Comparison of ENCODE assay signal across 8 cellular contexts in the genomic region with DNA sequence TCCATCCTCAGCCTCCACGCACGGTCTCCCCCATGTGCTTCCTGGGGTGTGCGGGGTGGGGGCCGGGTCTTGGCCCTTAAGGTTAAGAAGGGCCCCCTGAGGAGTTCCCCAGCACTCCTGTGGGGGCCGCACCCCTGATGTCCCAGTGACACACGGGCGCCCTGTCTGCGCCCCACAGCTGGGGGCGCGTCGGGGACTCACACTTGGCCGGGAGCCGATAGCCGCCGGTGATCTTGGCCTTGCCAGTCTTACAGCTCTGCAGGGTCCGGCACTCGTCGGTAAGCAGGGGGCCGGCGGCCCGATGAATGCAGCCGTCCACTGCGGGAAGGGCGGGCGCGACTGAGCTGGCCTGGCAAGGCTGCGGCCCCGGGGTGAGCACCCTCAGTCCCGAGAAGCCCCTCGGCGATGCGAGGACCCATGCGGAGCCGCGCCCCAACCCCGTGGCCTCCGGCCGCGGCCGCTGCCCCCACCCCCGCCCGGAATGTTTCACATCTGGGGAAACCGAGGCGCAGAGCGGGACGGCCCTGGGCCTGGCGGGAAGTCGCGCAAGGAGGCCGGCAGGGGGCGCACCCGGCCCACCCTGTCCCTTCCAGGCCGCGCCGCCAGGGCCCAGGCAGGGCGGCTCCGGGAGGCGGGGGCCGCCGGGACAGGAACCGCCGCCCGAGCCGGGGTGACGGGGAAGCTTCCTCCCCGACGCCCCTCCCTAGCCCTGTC. TPM values are rescaled to one million over a fixed set of nuclear protein-coding genes. Genes with fewer than 3 reads are reported as not detected.
DNase-seq lines count a peak whose midpoint lies in the region; ATAC-seq lines count a peak whose summit lies in the region.

No MANE protein-coding gene starts in this region.

- H3K23ac ChIP-seq in mesenchymal stem cell (ENCODE audit: low read length in 2 of 2), result peak overlapping the region in 1 of 2 experiments; percentile 28

- peak overlapping the region in 1 of 2 experiments; percentile 63 for H3K18ac ChIP-seq in mesenchymal stem cell (ENCODE audit: low read depth in 1 of 2, low read length in 2 of 2)

- peaks cover 16% of the 10 kb centered on the region for H3K79me1 ChIP-seq in mesenchymal stem cell (replicated peaks; ENCODE audit: low read length, poor library complexity, severe bottlenecking)

- peak; percentile 35 for ATAC-seq in HG03442 (IDR thresholded peaks at IDR 0.05; ENCODE audit: unreplicated experiment)

- H3K9me3 ChIP-seq in effector memory CD4-positive, alpha-beta T cell (ENCODE audit: control insufficient read depth, low read length), result no peaks in the 10 kb centered on the region
- no peaks in the 10 kb centered on the region for H3K9me3 ChIP-seq in mesenchymal stem cell (ENCODE audit: control insufficient read depth, low read length)

- H2BK12ac ChIP-seq in mesenchymal stem cell (ENCODE audit: low read length in 2 of 2), result no peak overlapping the region

- peak overlapping the region; percentile 62 for H3K4me2 ChIP-seq in mesenchymal stem cell (ENCODE audit: low read length, poor library complexity, severe bottlenecking)

- peak overlapping the region; percentile 70 for H3K9ac ChIP-seq in mesenchymal stem cell (ENCODE audit: low read length)

- H2BK120ac ChIP-seq in mesenchymal stem cell (ENCODE audit: low read depth, low read length), result no peak overlapping the region

- no peaks in the 10 kb centered on the region for H3K27me3 ChIP-seq in effector memory CD4-positive, alpha-beta T cell (replicated peaks; ENCODE audit: control insufficient read depth, insufficient read depth, low read length, poor library complexity, severe bottlenecking)
- H3K27me3 ChIP-seq in mesenchymal stem cell (ENCODE audit: control insufficient read depth in 1 of 2, insufficient read depth in 1 of 2, low read length in 2 of 2), result peaks cover 0 to 9% of the 10 kb centered on the region in 2 experiments

- no peak overlapping the region for H2BK5ac ChIP-seq in mesenchymal stem cell (ENCODE audit: low read depth, low read length, poor library complexity, severe bottlenecking)

- peaks cover 31% of the 10 kb centered on the region for H3K36me3 ChIP-seq in effector memory CD4-positive, alpha-beta T cell (ENCODE audit: control insufficient read depth, insufficient read depth, low read length)
- peaks cover 29 to 44% of the 10 kb centered on the region in 2 experiments for H3K36me3 ChIP-seq in mesenchymal stem cell (ENCODE audit: control insufficient read depth in 1 of 2, insufficient read depth in 2 of 2, low read depth in 1 of 2, low read length in 2 of 2)

- peaks cover 15% of the 10 kb centered on the region for H3K4me1 ChIP-seq in effector memory CD4-positive, alpha-beta T cell (ENCODE audit: control insufficient read depth, insufficient read depth, low read length, poor library complexity, severe bottlenecking)
- H3K4me1 ChIP-seq in mesenchymal stem cell (ENCODE audit: control insufficient read depth, insufficient read depth, low read depth, low read length), result peaks cover 58% of the 10 kb centered on the region

- H3K4ac ChIP-seq in mesenchymal stem cell (ENCODE audit: low read depth in 1 of 2, low read length in 2 of 2), result no peak overlapping the region

- no peak overlapping the region for H4K91ac ChIP-seq in mesenchymal stem cell (ENCODE audit: low read length)

- H3K27ac ChIP-seq in effector memory CD4-positive, alpha-beta T cell (ENCODE audit: insufficient read depth, low read length, poor library complexity, severe bottlenecking), result no peak overlapping the region
- no peak overlapping the region for H3K27ac ChIP-seq in mesenchymal stem cell (ENCODE audit: low read length, poor library complexity, severe bottlenecking)

- WGBS in mesenchymal stem cell, result 3% methylated on average over 63 of the region's 67 CpGs

- H3K14ac ChIP-seq in mesenchymal stem cell (ENCODE audit: low read length in 2 of 2), result no peak overlapping the region

- H4K8ac ChIP-seq in mesenchymal stem cell (ENCODE audit: low read length), result peak overlapping the region; percentile 56

- H2AFZ ChIP-seq in mesenchymal stem cell (ENCODE audit: low read depth, low read length), result no peak overlapping the region

- peak overlapping the region; percentile 45 for H2BK15ac ChIP-seq in mesenchymal stem cell (ENCODE audit: low read depth, poor library complexity, severe bottlenecking)

- H2AK5ac ChIP-seq in mesenchymal stem cell (ENCODE audit: low read length, severe bottlenecking), result no peak overlapping the region

- DNase-seq in EL (peak; percentile 66), mesenchymal stem cell (peak; percentile 67), RPMI8226 (no peak), SKM-1 (lab: John Stamatoyannopoulos, UW; ENCODE audit: unreplicated experiment) (no peak)
- peak; percentile 53 to 55 (median 54) for DNase-seq in activated CD8-positive, alpha-beta memory T cell treated with anti-CD3 and anti-CD28 coated beads for 48 hours (ENCODE audit: low read depth in 2 of 3, low spot score in 2 of 3)
- peak; percentile 57 to 67 (median 58) for DNase-seq in effector memory CD4-positive, alpha-beta T cell
- peak; percentile 52 for DNase-seq in stimulated activated CD8-positive, alpha-beta memory T cell treated with anti-CD3 and anti-CD28 coated beads, Interleukin-15, amount 100 ng/mL, for 24 hours (ENCODE audit: low read depth)

- H3K4me3 ChIP-seq in effector memory CD4-positive, alpha-beta T cell (ENCODE audit: insufficient read depth, low read depth, low read length, poor library complexity, severe bottlenecking), result peak overlapping the region; percentile 48
- peak overlapping the region; percentile 45 to 70 for H3K4me3 ChIP-seq in mesenchymal stem cell (ENCODE audit: insufficient read depth in 1 of 2, low read depth in 1 of 2, low read length in 2 of 2)

RNA-seq across cellular contexts. Expression of a gene that starts 13.9 kb away (rescaled TPM):
- polyA plus RNA-seq in mesenchymal stem cell (2013, experiment 1 of 2), result 63.8 TPM
- polyA plus RNA-seq in mesenchymal stem cell (2013, experiment 2 of 2), result 61.4 TPM

RNA-seq across cellular contexts. Expression of a gene that starts 25.8 kb away (rescaled TPM):
- polyA plus RNA-seq in mesenchymal stem cell (2013, experiment 1 of 2), result 504 TPM
- polyA plus RNA-seq in mesenchymal stem cell (2013, experiment 2 of 2), result 497 TPM

RNA-seq across cellular contexts. Expression of a gene that starts 35.5 kb away (rescaled TPM):
- 0.11 TPM for polyA plus RNA-seq in mesenchymal stem cell (2013, experiment 1 of 2)
- 0.10 TPM for polyA plus RNA-seq in mesenchymal stem cell (2013, experiment 2 of 2)

Comparison
In these comparisons a context has a peak if more than half of its experiments do, and no peak if none do; other contexts are left out.
1. DNase-seq: peak in EL (single experiment), activated CD8-positive, alpha-beta memory T cell treated with anti-CD3 and anti-CD28 coated beads for 48 hours (3 of 3), effector memory CD4-positive, alpha-beta T cell (3 of 3), mesenchymal stem cell (single experiment) and stimulated activated CD8-positive, alpha-beta memory T cell treated with anti-CD3 and anti-CD28 coated beads, Interleukin-15, amount 100 ng/mL, for 24 hours (single experiment); none in RPMI8226 (single experiment) and SKM-1 (single experiment).